8 cellular contexts compared by ENCODE assay signal in the genomic region with DNA sequence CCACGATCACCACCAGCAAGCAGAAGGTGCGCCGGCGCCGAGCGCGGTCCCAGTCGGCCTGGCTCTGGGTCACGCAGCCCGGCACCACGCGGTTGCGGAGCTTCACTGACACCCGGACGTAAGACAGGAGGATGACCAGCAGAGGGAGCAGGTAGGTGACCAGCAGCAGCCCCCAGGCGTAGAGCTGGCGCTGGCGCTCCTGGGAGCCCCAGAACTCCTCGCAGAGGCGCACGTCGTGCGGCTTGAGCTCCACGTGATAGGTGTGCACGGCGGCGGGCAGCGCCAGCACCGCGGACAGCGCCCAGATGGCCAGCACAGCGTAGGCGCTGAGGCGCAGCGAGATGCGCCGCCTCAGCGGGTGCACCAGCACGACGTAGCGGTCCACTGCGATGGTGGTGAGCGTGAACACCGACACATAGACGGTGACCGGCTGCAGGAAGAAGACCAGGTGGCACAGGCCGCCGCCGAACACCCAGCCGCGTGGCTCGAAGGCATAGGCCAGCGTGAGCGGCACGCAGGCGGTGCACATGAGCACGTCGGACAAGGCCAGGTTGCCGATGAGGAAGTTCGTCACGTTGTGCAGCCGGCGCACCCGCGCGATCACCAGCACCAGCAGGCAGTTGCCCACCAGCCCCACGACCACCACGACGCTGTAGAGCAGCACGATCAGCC. TPM values are rescaled to one million over a fixed set of nuclear protein-coding genes. Genes with fewer than 3 reads are reported as not detected.
DNase-seq lines count a peak whose midpoint lies in the region; ATAC-seq and TF ChIP-seq lines count a peak whose summit lies in the region.

No MANE protein-coding gene starts in this region.

- no peaks in the 10 kb centered on the region for H3K36me3 ChIP-seq in HEK293 (ENCODE audit: control insufficient read depth in 2 of 2, insufficient read depth in 1 of 2, low read length in 2 of 2)

- POLR2A ChIA-PET in HEK293 (lab: Yijun Ruan, JAX) = interaction anchor here (0.6 kb wide), 1 partner anchor 8 kb away, joined by 3 read pairs; no protein-coding TSS in a partner anchor

- no peak overlapping the region for H3K27ac ChIP-seq in HEK293 (ENCODE audit: extremely low read depth, low read depth, low read length)

- H3K4me1 Mint-ChIP-seq in progenitor cell of endocrine pancreas (ENCODE audit: low read depth) = peaks cover 5% of the 10 kb centered on the region
- H3K4me1 Mint-ChIP-seq in effector memory CD8-positive, alpha-beta T cell (ENCODE audit: low read depth in 2 of 2) = peaks cover 8 to 11% of the 10 kb centered on the region in 2 donors

- H3K4me1 ChIP-seq in HEK293 (ENCODE audit: control insufficient read depth, insufficient read depth, low read length) = peaks cover 2% of the 10 kb centered on the region; the same call in 1 of the 2 replicates

- ATAC-seq in HG03520 (IDR thresholded peaks at IDR 0.05; ENCODE audit: unreplicated experiment) = no peak
- ATAC-seq in effector memory CD8-positive, alpha-beta T cell (replicated peaks) = no peak

- no peaks in the 10 kb centered on the region for H3K36me3 Mint-ChIP-seq in progenitor cell of endocrine pancreas (ENCODE audit: insufficient read depth)
- H3K36me3 Mint-ChIP-seq in effector memory CD8-positive, alpha-beta T cell (ENCODE audit: insufficient read depth) = no peaks in the 10 kb centered on the region

- H3K9me3 ChIP-seq in HEK293 (ENCODE audit: control insufficient read depth, insufficient read depth, low read depth, low read length) = no peaks in the 10 kb centered on the region

- no peaks in the 10 kb centered on the region for H3K9me3 Mint-ChIP-seq in progenitor cell of endocrine pancreas (ENCODE audit: low read depth)
- H3K9me3 Mint-ChIP-seq in effector memory CD8-positive, alpha-beta T cell = peaks cover 0 to 2% of the 10 kb centered on the region in 2 donors

- CTCF ChIA-PET in HEK293 (lab: Yijun Ruan, JAX) = interaction anchor here (0.6 to 2.0 kb wide), 7 partner anchors 15 to 207 kb away, joined by 3 to 8 read pairs (median 3); no protein-coding TSS in a partner anchor

- DNase-seq in activated CD8-positive, alpha-beta memory T cell treated with anti-CD3 and anti-CD28 coated beads, Interleukin-2, amount 50 U/mL, for 48 hours = peak; percentile 65
- DNase-seq in foreskin melanocyte (peak; percentile 18), progenitor cell of endocrine pancreas (ENCODE audit: low spot score, unreplicated experiment) (peak; percentile 72), NCI-H524 treated with DMSO at 0.1 percent for 48 hours (lab: John Stamatoyannopoulos, UW) (no peak), NCI-H2081 (lab: John Stamatoyannopoulos, UW) (no peak)
- DNase-seq in effector memory CD8-positive, alpha-beta T cell = no peak

- TF ChIP-seq CTCF in HEK293 (tag by site-specific recombination; IDR thresholded peaks at IDR 0.05) (no peak), progenitor cell of endocrine pancreas (IDR thresholded peaks at IDR 0.05; ENCODE audit: unreplicated experiment) (peak; percentile 65)

- H3K4me3 ChIP-seq in HEK293 (ENCODE audit: low read depth, low read length) = no peak overlapping the region

- no peak overlapping the region for H3K27ac Mint-ChIP-seq in progenitor cell of endocrine pancreas
- no peak overlapping the region for H3K27ac Mint-ChIP-seq in effector memory CD8-positive, alpha-beta T cell

- H3K4me3 Mint-ChIP-seq in progenitor cell of endocrine pancreas (ENCODE audit: low read depth) = no peak overlapping the region
- H3K4me3 Mint-ChIP-seq in effector memory CD8-positive, alpha-beta T cell = no peak overlapping the region

- H3K27me3 Mint-ChIP-seq in progenitor cell of endocrine pancreas = peaks cover 80% of the 10 kb centered on the region
- peaks cover 78 to 86% of the 10 kb centered on the region in 2 donors for H3K27me3 Mint-ChIP-seq in effector memory CD8-positive, alpha-beta T cell

TF ChIP-seq in HEK293, 187 proteins besides CTCF, POLR2A, EP300 and RAD21:
- no peak for TF ChIP-seq ZBTB7A (tag by site-specific recombination; IDR thresholded peaks at IDR 0.05; ENCODE audit: low read depth)
- TF ChIP-seq WT1 (tag by site-specific recombination; IDR thresholded peaks at IDR 0.05) = no peak
- TF ChIP-seq ZNF596 (tag by site-specific recombination; IDR thresholded peaks at IDR 0.05) = no peak
- TF ChIP-seq ZFP3 (tag by site-specific recombination; IDR thresholded peaks at IDR 0.05; ENCODE audit: low read depth) = no peak
- TF ChIP-seq ZNF530 (tag by site-specific recombination; IDR thresholded peaks at IDR 0.05; ENCODE audit: low read depth) = no peak
- TF ChIP-seq ZNF121 (tag by site-specific recombination; IDR thresholded peaks at IDR 0.05) = no peak
- no peak for TF ChIP-seq HOXC10 (CRISPR knock-in tag; IDR thresholded peaks at IDR 0.05)
- no peak for TF ChIP-seq ZNF600 (tag by site-specific recombination; IDR thresholded peaks at IDR 0.05)
- no peak for TF ChIP-seq ZIC2 (tag by site-specific recombination; IDR thresholded peaks at IDR 0.05)
- no peak for TF ChIP-seq GLI4 (tag by site-specific recombination; IDR thresholded peaks at IDR 0.05)
- TF ChIP-seq, protein P1, sequence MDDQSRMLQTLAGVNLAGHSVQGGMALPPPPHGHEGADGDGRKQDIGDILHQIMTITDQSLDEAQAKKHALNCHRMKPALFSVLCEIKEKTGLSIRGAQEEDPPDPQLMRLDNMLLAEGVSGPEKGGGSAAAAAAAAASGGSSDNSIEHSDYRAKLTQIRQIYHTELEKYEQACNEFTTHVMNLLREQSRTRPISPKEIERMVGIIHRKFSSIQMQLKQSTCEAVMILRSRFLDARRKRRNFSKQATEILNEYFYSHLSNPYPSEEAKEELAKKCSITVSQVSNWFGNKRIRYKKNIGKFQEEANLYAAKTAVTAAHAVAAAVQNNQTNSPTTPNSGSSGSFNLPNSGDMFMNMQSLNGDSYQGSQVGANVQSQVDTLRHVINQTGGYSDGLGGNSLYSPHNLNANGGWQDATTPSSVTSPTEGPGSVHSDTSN (CRISPR knock-in tag; IDR thresholded peaks at IDR 0.05) = peak; percentile 81
- no peak for TF ChIP-seq ZNF660 (tag by site-specific recombination; IDR thresholded peaks at IDR 0.05)
- TF ChIP-seq BCL11B (tag by site-specific recombination; IDR thresholded peaks at IDR 0.05; ENCODE audit: low read depth) = no peak
- TF ChIP-seq, protein P2, sequence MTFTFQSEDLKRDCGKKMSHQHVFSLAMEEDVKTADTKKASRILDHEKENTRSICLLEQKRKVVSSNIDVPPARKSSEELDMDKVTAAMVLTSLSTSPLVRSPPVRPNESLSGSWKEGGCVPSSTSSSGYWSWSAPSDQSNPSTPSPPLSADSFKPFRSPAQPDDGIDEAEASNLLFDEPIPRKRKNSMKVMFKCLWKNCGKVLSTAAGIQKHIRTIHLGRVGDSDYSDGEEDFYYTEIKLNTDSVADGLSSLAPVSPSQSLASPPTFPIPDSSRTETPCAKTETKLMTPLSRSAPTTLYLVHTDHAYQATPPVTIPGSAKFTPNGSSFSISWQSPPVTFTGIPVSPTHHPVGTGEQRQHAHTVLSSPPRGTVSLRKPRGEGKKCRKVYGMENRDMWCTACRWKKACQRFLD (tag by site-specific recombination; IDR thresholded peaks at IDR 0.05) = no peak
- TF ChIP-seq, protein P3, sequence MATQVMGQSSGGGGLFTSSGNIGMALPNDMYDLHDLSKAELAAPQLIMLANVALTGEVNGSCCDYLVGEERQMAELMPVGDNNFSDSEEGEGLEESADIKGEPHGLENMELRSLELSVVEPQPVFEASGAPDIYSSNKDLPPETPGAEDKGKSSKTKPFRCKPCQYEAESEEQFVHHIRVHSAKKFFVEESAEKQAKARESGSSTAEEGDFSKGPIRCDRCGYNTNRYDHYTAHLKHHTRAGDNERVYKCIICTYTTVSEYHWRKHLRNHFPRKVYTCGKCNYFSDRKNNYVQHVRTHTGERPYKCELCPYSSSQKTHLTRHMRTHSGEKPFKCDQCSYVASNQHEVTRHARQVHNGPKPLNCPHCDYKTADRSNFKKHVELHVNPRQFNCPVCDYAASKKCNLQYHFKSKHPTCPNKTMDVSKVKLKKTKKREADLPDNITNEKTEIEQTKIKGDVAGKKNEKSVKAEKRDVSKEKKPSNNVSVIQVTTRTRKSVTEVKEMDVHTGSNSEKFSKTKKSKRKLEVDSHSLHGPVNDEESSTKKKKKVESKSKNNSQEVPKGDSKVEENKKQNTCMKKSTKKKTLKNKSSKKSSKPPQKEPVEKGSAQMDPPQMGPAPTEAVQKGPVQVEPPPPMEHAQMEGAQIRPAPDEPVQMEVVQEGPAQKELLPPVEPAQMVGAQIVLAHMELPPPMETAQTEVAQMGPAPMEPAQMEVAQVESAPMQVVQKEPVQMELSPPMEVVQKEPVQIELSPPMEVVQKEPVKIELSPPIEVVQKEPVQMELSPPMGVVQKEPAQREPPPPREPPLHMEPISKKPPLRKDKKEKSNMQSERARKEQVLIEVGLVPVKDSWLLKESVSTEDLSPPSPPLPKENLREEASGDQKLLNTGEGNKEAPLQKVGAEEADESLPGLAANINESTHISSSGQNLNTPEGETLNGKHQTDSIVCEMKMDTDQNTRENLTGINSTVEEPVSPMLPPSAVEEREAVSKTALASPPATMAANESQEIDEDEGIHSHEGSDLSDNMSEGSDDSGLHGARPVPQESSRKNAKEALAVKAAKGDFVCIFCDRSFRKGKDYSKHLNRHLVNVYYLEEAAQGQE (tag by site-specific recombination; IDR thresholded peaks at IDR 0.05) = peak; percentile 93
- no peak for TF ChIP-seq ZNF23 (tag by site-specific recombination; IDR thresholded peaks at IDR 0.05; ENCODE audit: borderline replicate concordance)
- TF ChIP-seq, protein P4, sequence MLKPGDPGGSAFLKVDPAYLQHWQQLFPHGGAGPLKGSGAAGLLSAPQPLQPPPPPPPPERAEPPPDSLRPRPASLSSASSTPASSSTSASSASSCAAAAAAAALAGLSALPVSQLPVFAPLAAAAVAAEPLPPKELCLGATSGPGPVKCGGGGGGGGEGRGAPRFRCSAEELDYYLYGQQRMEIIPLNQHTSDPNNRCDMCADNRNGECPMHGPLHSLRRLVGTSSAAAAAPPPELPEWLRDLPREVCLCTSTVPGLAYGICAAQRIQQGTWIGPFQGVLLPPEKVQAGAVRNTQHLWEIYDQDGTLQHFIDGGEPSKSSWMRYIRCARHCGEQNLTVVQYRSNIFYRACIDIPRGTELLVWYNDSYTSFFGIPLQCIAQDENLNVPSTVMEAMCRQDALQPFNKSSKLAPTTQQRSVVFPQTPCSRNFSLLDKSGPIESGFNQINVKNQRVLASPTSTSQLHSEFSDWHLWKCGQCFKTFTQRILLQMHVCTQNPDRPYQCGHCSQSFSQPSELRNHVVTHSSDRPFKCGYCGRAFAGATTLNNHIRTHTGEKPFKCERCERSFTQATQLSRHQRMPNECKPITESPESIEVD (tag by site-specific recombination; IDR thresholded peaks at IDR 0.05) = no peak
- no peak for TF ChIP-seq ZNF791 (tag by site-specific recombination; IDR thresholded peaks at IDR 0.05)
TF ChIP-seq in HEK293: peak in this region for 2.

RNA-seq across cellular contexts. Expression of a gene that starts 0.9 kb away (rescaled TPM):
- total RNA-seq in progenitor cell of endocrine pancreas = 1.5 and 1.7 TPM in 2 replicates

Comparison
In these comparisons a context has a peak if more than half of its experiments do, and no peak if none do; other contexts are left out.
1. DNase-seq: peak in activated CD8-positive, alpha-beta memory T cell treated with anti-CD3 and anti-CD28 coated beads, Interleukin-2, amount 50 U/mL, for 48 hours (single experiment), foreskin melanocyte (single experiment) and progenitor cell of endocrine pancreas (single experiment); none in NCI-H524 treated with DMSO at 0.1 percent for 48 hours (single experiment), effector memory CD8-positive, alpha-beta T cell (0 of 3) and NCI-H2081 (0 of 2).